ENCODE assay signal across 13 cellular contexts in the genomic region with DNA sequence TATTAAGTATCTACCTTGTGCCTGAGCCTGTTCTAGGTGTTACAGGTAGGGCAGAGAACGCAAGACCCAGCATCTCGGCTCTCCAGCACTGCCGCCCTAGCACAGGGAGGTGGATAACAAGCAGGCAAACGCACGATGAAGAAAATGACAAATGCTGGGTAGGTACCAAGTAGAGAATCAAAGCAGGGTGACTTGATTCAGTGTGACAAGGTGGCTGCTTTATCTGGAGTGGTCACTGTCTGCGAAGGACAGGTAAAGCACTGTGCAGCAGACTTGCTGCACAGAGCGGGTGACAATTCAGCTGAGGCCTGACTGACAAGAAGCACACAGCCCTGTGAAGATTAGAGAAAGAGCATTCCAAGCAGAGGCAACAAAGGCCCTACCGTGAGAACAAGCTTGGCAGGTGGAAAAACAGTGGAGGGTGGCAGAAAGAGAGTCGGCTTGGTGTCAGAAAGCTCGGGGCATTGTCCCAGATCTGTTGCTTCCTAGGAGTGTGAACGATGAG. TPM values are rescaled to one million over a fixed set of nuclear protein-coding genes. Genes with fewer than 3 reads are reported as not detected.
DNase-seq lines count a peak whose midpoint lies in the region; ATAC-seq lines count a peak whose summit lies in the region.
"Had no signal": no experiment of that assay in that cellular context is flagged by ENCODE, and none has a peak within 500 bp of the region (broad histone marks: within the 10 kb centered on the region; RNA-seq: fewer than 3 reads in every experiment).

No MANE protein-coding gene starts in this region.

- peaks cover 88% of the 10 kb centered on the region for H3K4me1 Mint-ChIP-seq in activated CD4-positive, alpha-beta memory T cell treated with anti-CD3 and anti-CD28 coated beads for 36 hours (ENCODE audit: low read depth)

- H3K36me3 ChIP-seq in effector memory CD4-positive, alpha-beta T cell (ENCODE audit: control insufficient read depth, insufficient read depth, low read length), result no peaks in the 10 kb centered on the region

- no peaks in the 10 kb centered on the region for H3K9me3 Mint-ChIP-seq in activated CD4-positive, alpha-beta memory T cell treated with anti-CD3 and anti-CD28 coated beads for 36 hours
- H3K9me3 Mint-ChIP-seq: memory B cell had no signal

- no peaks in the 10 kb centered on the region for H3K9me3 ChIP-seq in effector memory CD4-positive, alpha-beta T cell (ENCODE audit: control insufficient read depth, low read length)

- H3K4me3 Mint-ChIP-seq in activated CD4-positive, alpha-beta memory T cell treated with anti-CD3 and anti-CD28 coated beads for 36 hours, result peak overlapping the region; percentile 72
- H3K4me3 Mint-ChIP-seq: memory B cell had no signal

- intact Hi-C loops in activated CD4-positive, alpha-beta memory T cell treated with anti-CD3 and anti-CD28 coated beads for 36 hours (cut with micrococcal nuclease), result no loop called here

- H3K27me3 Mint-ChIP-seq in activated CD4-positive, alpha-beta memory T cell treated with anti-CD3 and anti-CD28 coated beads for 36 hours, result no peaks in the 10 kb centered on the region

- POLR2A ChIA-PET in activated CD4-positive, alpha-beta memory T cell treated with anti-CD3 and anti-CD28 coated beads for 36 hours (lab: Charles Lee), result interaction anchor here (0.5 to 12.0 kb wide), 11 partner anchors 8 to 365 kb away, joined by 3 to 216 read pairs (median 3); partner anchors contain the start of gene PRKCH

- peak overlapping the region; percentile 90 for H3K27ac ChIP-seq in effector memory CD4-positive, alpha-beta T cell (ENCODE audit: insufficient read depth, low read length, poor library complexity, severe bottlenecking)

- H3K27me3 ChIP-seq in effector memory CD4-positive, alpha-beta T cell (replicated peaks; ENCODE audit: control insufficient read depth, insufficient read depth, low read length, poor library complexity, severe bottlenecking), result no peaks in the 10 kb centered on the region

- peaks cover 42% of the 10 kb centered on the region for H3K36me3 Mint-ChIP-seq in activated CD4-positive, alpha-beta memory T cell treated with anti-CD3 and anti-CD28 coated beads for 36 hours
- H3K36me3 Mint-ChIP-seq: memory B cell had no signal

- H3K4me3 ChIP-seq in effector memory CD4-positive, alpha-beta T cell (ENCODE audit: insufficient read depth, low read depth, low read length, poor library complexity, severe bottlenecking), result peak overlapping the region; percentile 48

- peak; percentile 31 for DNase-seq in activated CD4-positive, alpha-beta T cell treated with anti-CD3 and anti-CD28 coated beads for 1 hour
- no peak for DNase-seq in activated CD4-positive, alpha-beta T cell treated with anti-CD3 and anti-CD28 coated beads, Interleukin-2, amount 50 U/mL, for 48 hours
- DNase-seq in activated CD4-positive, alpha-beta memory T cell treated with anti-CD3 and anti-CD28 coated beads for 36 hours, result peak; percentile 57
- DNase-seq in effector memory CD4-positive, alpha-beta T cell, result no peak
- DNase-seq in stimulated activated naive CD8-positive, alpha-beta T cell treated with anti-CD3 and anti-CD28 coated beads, Interleukin-15, Interleukin-2, amounts not matched to agents 100 U/mL and 50 U/mL, for 24 hours, result no peak
- DNase-seq in HUDEP-2 (lab: John Stamatoyannopoulos, UW; ENCODE audit: unreplicated experiment in 76 of 76), result no peak
- DNase-seq in SIG-M5 treated with dmso at 0.1 percent for 504 hours (lab: John Stamatoyannopoulos, UW; ENCODE audit: unreplicated experiment), result no peak
- DNase-seq: erythroblast, NCI-H1694, NCI-H526 treated with DMSO at 0.1 percent for 48 hours had no signal

- H3K4me1 ChIP-seq in effector memory CD4-positive, alpha-beta T cell (ENCODE audit: control insufficient read depth, insufficient read depth, low read length, poor library complexity, severe bottlenecking), result peaks cover 85% of the 10 kb centered on the region

- CTCF ChIA-PET in activated CD4-positive, alpha-beta memory T cell treated with anti-CD3 and anti-CD28 coated beads for 36 hours (lab: Charles Lee), result interaction anchor here (1.0 to 6.8 kb wide), 4 partner anchors 10 to 141 kb away, joined by 3 to 57 read pairs (median 3); no protein-coding TSS in a partner anchor

- H3K27ac Mint-ChIP-seq in activated CD4-positive, alpha-beta memory T cell treated with anti-CD3 and anti-CD28 coated beads for 36 hours, result peak overlapping the region; percentile 97
- H3K27ac Mint-ChIP-seq: memory B cell had no signal

- peak; percentile 35 for ATAC-seq in stimulated activated naive CD8-positive, alpha-beta T cell treated with anti-CD3 and anti-CD28 coated beads, Interleukin-15, Interleukin-2, amounts not matched to agents 100 U/mL and 50 U/mL, for 24 hours
- ATAC-seq in GM19328 (IDR thresholded peaks at IDR 0.05; ENCODE audit: unreplicated experiment), result no peak

RNA-seq across cellular contexts. Expression of gene PRKCH, which starts 12.9 kb away (rescaled TPM):
- 100 to 1,000 TPM; 142 to 147 TPM for total RNA-seq in activated CD4-positive, alpha-beta memory T cell treated with anti-CD3 and anti-CD28 coated beads for 36 hours

RNA-seq across cellular contexts. Expression of gene TMEM30B, which starts 53.1 kb away (rescaled TPM):
- 1 to 10 TPM; 1.6 to 1.7 TPM for total RNA-seq in activated CD4-positive, alpha-beta memory T cell treated with anti-CD3 and anti-CD28 coated beads for 36 hours
- total RNA-seq: A172 had no signal

Comparison
In these comparisons a context has a peak if more than half of its experiments do, and no peak if none do; other contexts are left out.
1. DNase-seq: peak in activated CD4-positive, alpha-beta T cell treated with anti-CD3 and anti-CD28 coated beads for 1 hour (single experiment) and activated CD4-positive, alpha-beta memory T cell treated with anti-CD3 and anti-CD28 coated beads for 36 hours (single experiment); none in activated CD4-positive, alpha-beta T cell treated with anti-CD3 and anti-CD28 coated beads, Interleukin-2, amount 50 U/mL, for 48 hours (0 of 2), effector memory CD4-positive, alpha-beta T cell (0 of 3), stimulated activated naive CD8-positive, alpha-beta T cell treated with anti-CD3 and anti-CD28 coated beads, Interleukin-15, Interleukin-2, amounts not matched to agents 100 U/mL and 50 U/mL, for 24 hours (single experiment), HUDEP-2 (0 of 76) and SIG-M5 treated with dmso at 0.1 percent for 504 hours (single experiment).